ENCODE assay signal across 29 cellular contexts in the genomic region with DNA sequence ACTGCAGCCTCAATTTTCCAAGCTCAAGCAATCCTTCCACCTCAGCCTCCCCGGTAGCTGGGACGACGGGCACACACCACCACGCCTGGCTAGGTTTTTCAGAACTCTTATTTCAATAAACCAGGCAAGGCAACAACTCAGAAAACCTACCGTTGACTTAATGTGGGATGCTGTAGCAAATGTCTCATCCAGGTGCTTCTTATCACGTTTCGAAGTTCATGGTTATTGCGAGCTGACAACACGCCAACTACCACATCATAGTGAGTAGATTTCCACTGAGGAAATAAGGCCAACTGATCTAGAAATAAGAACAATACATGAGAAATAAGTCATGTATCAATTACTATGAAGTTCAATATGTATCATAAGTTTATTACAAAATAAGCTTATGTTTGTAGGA. TPM values are rescaled to one million over a fixed set of nuclear protein-coding genes. Genes with fewer than 3 reads are reported as not detected.
A peak's percentile ranks its signal among the peaks of the same experiment; 100 is the strongest.
DNase-seq lines count a peak whose midpoint lies in the region; ATAC-seq, FAIRE-seq and TF ChIP-seq lines count a peak whose summit lies in the region.
"Had no signal": no experiment of that assay in that cellular context is flagged by ENCODE, and none has a peak within 500 bp of the region (broad histone marks: within the 10 kb centered on the region; RNA-seq: fewer than 3 reads in every experiment).

No MANE protein-coding gene starts in this region.

- H3K27me3 ChIP-seq in gastrocnemius medialis, result no peaks in the 10 kb centered on the region
- H3K27me3 ChIP-seq in small intestine (ENCODE audit: control insufficient read depth in 2 of 2, insufficient read depth in 2 of 2, low read length in 2 of 2), result no peaks in the 10 kb centered on the region
- H3K27me3 ChIP-seq: BE2C, BLaER1 had no signal

- H3K36me3 ChIP-seq in gastrocnemius medialis (peaks cover 0 to 19% of the 10 kb centered on the region in 2 donors), small intestine (ENCODE audit: control insufficient read depth in 2 of 2, insufficient read depth in 2 of 2, low read length in 2 of 2) (peaks cover 3 to 12% of the 10 kb centered on the region in 2 donors)

- 64 to 90% (median 80%) methylated on average over 9 of the region's 9 CpGs for WGBS in small intestine, 3 donors

- no peak for TF ChIP-seq POLR2A in gastrocnemius medialis (IDR thresholded peaks at IDR 0.05)

- H3K27ac ChIP-seq in gastrocnemius medialis, result peak overlapping the region; percentile 72 to 99 (median 78)
- no peak overlapping the region for H3K27ac ChIP-seq in small intestine (ENCODE audit: low read depth in 1 of 2, low read length in 1 of 2)
- H3K27ac ChIP-seq: BLaER1 had no signal

- H3K9me3 ChIP-seq in gastrocnemius medialis (no peaks in the 10 kb centered on the region), small intestine (ENCODE audit: control insufficient read depth, low read depth) (no peaks in the 10 kb centered on the region)
- H3K9me3 ChIP-seq: BE2C, BLaER1 had no signal

- H3K4me3 ChIP-seq in Jurkat, Clone E6-1 (ENCODE audit: low read length), result no peak overlapping the region
- H3K4me3 ChIP-seq in gastrocnemius medialis (no peak overlapping the region), small intestine (ENCODE audit: low read depth in 1 of 2, low read length in 2 of 2) (no peak overlapping the region)
- H3K4me3 ChIP-seq: BLaER1, GM12878 had no signal

- peak; percentile 96 for DNase-seq in Jurkat, Clone E6-1 (ENCODE audit: low read depth, low spot score)
- no peak for DNase-seq in gastrocnemius medialis
- peak; percentile 20 for DNase-seq in small intestine
- DNase-seq in SKM-1 treated with dmso at 0.1 percent for 144 hours (lab: John Stamatoyannopoulos, UW; ENCODE audit: unreplicated experiment), result no peak
- DNase-seq in T-helper 1 cell, result no peak
- DNase-seq: 8988T; ACHN; BE2C; C1 segment of cervical spinal cord; CD4-positive, alpha-beta memory T cell; CD4-positive, CD25-positive, alpha-beta regulatory T cell; CD8-positive, alpha-beta memory T cell; COR-L47; DMS 273 treated with DMSO at 0.1 percent for 48 hours; DMS153; DMS53; DMS79; DND-41; EL; GDM1 had no signal

- ATAC-seq in gastrocnemius medialis (no peak), HG02884 (IDR thresholded peaks at IDR 0.05; ENCODE audit: unreplicated experiment) (no peak), GM18511 (IDR thresholded peaks at IDR 0.05; ENCODE audit: unreplicated experiment) (no peak)
- ATAC-seq: GM12878 had no signal

- no peak for TF ChIP-seq CTCF in gastrocnemius medialis (IDR thresholded peaks at IDR 0.05 in 4 of 5, conservative IDR thresholded peaks at IDR 0.05 in 1 of 5)

- intact Hi-C loops in gastrocnemius medialis (cut with DNase I; ENCODE audit: low total_unique reads), result no loop called here

- in situ Hi-C loops in gastrocnemius medialis (cut with MboI; ENCODE audit: low sequenced_read_pairs in 4 of 4), result no loop called here

- peaks cover 52 to 58% of the 10 kb centered on the region in 2 donors for H3K4me1 ChIP-seq in gastrocnemius medialis
- H3K4me1 ChIP-seq in small intestine (ENCODE audit: control insufficient read depth in 2 of 2, insufficient read depth in 1 of 2, low read depth in 1 of 2, low read length in 1 of 2), result no peaks in the 10 kb centered on the region
- H3K4me1 ChIP-seq: BE2C had no signal

- FAIRE-seq in TTC549 (lab: Jason Lieb, UNC) (peak; percentile 78), small intestine (lab: Jason Lieb, UNC) (no peak)
- FAIRE-seq: A204.1, GM12878, GM12892, GM18507, GM19239 had no signal

RNA-seq across cellular contexts. Expression of a gene that starts 9.7 kb away (rescaled TPM):
- polyA plus RNA-seq in Jurkat, Clone E6-1 (2012; ENCODE audit: insufficient read depth, insufficient read length), result 19.5 TPM
- total RNA-seq in gastrocnemius medialis, result 10 to 100 TPM; 28.8 to 35.3 (median 32.4) TPM
- 1 to 10 TPM; 2.7 to 8.3 (median 2.7) TPM for polyA plus RNA-seq in small intestine

Comparison
In these comparisons a context has a peak if more than half of its experiments do, and no peak if none do; other contexts are left out.
1. DNase-seq: peak in Jurkat, Clone E6-1 (single experiment) and small intestine (single experiment); none in gastrocnemius medialis (0 of 2), SKM-1 treated with dmso at 0.1 percent for 144 hours (single experiment) and T-helper 1 cell (0 of 5).
2. H3K27ac ChIP-seq: peak in gastrocnemius medialis (4 of 4); none in small intestine (0 of 2).